8 cellular contexts compared by ENCODE assay signal in genomic region chr7:16421333-16422099, GRCh38. TPM values are rescaled to one million over a fixed set of nuclear protein-coding genes. Genes with fewer than 3 reads are reported as not detected.
DNase-seq lines count a peak whose midpoint lies in the region; ATAC-seq and TF ChIP-seq lines count a peak whose summit lies in the region.

Gene CRPPA, minus strand, starts transcription at chr7:16421538. Its CDS starts 216 bp downstream, at chr7:16421322.

- TF ChIP-seq RAD21 in SK-N-SH (IDR thresholded peaks at IDR 0.05; ENCODE audit: low read length), result no peak

- H3K36me3 ChIP-seq in BLaER1 (no peaks in the 10 kb centered on the region), SK-N-SH (replicated peaks in 1 of 2; ENCODE audit: control insufficient read depth in 1 of 2, insufficient read depth in 2 of 2, low read length in 1 of 2) (no peaks in the 10 kb centered on the region), ascending aorta (no peaks in the 10 kb centered on the region), hepatocyte (replicated peaks; ENCODE audit: insufficient read depth, low read depth) (no peaks in the 10 kb centered on the region)

- H4K20me1 ChIP-seq in BLaER1 (no peaks in the 10 kb centered on the region), SK-N-SH (ENCODE audit: insufficient read depth) (no peaks in the 10 kb centered on the region), hepatocyte (ENCODE audit: insufficient read depth, poor library complexity, severe bottlenecking) (no peaks in the 10 kb centered on the region)

- H3K27ac ChIP-seq in BLaER1 (peak within 1 kb of the TSS; percentile 89), SK-N-SH (ENCODE audit: low read depth in 2 of 2, low read length in 1 of 2) (peak within 1 kb of the TSS; percentile 69 to 95), ascending aorta (peak within 1 kb of the TSS; percentile 98), hepatocyte (peak within 1 kb of the TSS; percentile 98)

- ATAC-seq in GM19397 (IDR thresholded peaks at IDR 0.05; ENCODE audit: unreplicated experiment) (peak; percentile 44), HG03442 (IDR thresholded peaks at IDR 0.05; ENCODE audit: unreplicated experiment) (peak; percentile 31)

- H3K4me1 ChIP-seq in BLaER1 (peaks cover 24% of the 10 kb centered on the region), SK-N-SH (ENCODE audit: control insufficient read depth in 1 of 2, insufficient read depth in 2 of 2, low read depth in 1 of 2, low read length in 1 of 2) (peaks cover 0 to 15% of the 10 kb centered on the region in 2 experiments; a peak in 1 of 4 replicates), ascending aorta (peaks cover 0 to 11% of the 10 kb centered on the region in 2 donors), hepatocyte (ENCODE audit: insufficient read depth) (peaks cover 11% of the 10 kb centered on the region)

- H3K79me2 ChIP-seq in SK-N-SH (ENCODE audit: insufficient read depth) (no peaks in the 10 kb centered on the region), hepatocyte (peaks cover 14% of the 10 kb centered on the region)

- 64% methylated on average over 11 of the region's 49 CpGs for WGBS in SK-N-SH (ENCODE audit: low lambda C conversion rate)
- 10% methylated on average over 41 of the region's 49 CpGs for WGBS in hepatocyte (ENCODE audit: low lambda C conversion rate, missing lambda C conversion rate)

- no peaks in the 10 kb centered on the region for H3F3A ChIP-seq in SK-N-SH (replicated peaks; ENCODE audit: insufficient read depth)

- TF ChIP-seq CTCF in SK-N-SH (IDR thresholded peaks at IDR 0.05), result no peak
- TF ChIP-seq CTCF in ascending aorta (IDR thresholded peaks at IDR 0.05), result no peak
- no peak for TF ChIP-seq CTCF in hepatocyte (IDR thresholded peaks at IDR 0.05; ENCODE audit: poor library complexity)

- H3K4me2 ChIP-seq in BLaER1 (peak within 1 kb of the TSS; percentile 82), SK-N-SH (peak within 1 kb of the TSS; percentile 85), hepatocyte (peak within 1 kb of the TSS; percentile 82)

- H3K9me2 ChIP-seq in SK-N-SH (no peaks in the 10 kb centered on the region), hepatocyte (replicated peaks; ENCODE audit: insufficient read depth) (no peaks in the 10 kb centered on the region)

- H2AFZ ChIP-seq in SK-N-SH (ENCODE audit: low read depth) (peak within 1 kb of the TSS; percentile 80), hepatocyte (peak within 1 kb of the TSS; percentile 85)

- H3K9me3 ChIP-seq in BLaER1 (no peaks in the 10 kb centered on the region), SK-N-SH (no peaks in the 10 kb centered on the region), ascending aorta (no peaks in the 10 kb centered on the region), hepatocyte (ENCODE audit: low read depth) (no peaks in the 10 kb centered on the region)

- CTCF ChIA-PET in SK-N-SH (lab: Yijun Ruan, JAX), result interaction anchor here (1.0 to 6.2 kb wide), 9 partner anchors 9 to 343 kb away, joined by 3 to 56 read pairs (median 4); no protein-coding TSS in a partner anchor

- peak within 1 kb of the TSS; percentile 79 for H3K4me3 ChIP-seq in BLaER1
- peak within 1 kb of the TSS; percentile 59 for H3K4me3 ChIP-seq in SK-N-SH (ENCODE audit: low read depth in 2 of 2, low read length in 1 of 2)
- peak within 1 kb of the TSS; percentile 84 to 95 for H3K4me3 ChIP-seq in ascending aorta
- peak within 1 kb of the TSS; percentile 35 for H3K4me3 ChIP-seq in hepatocyte

- TF ChIP-seq EP300 in SK-N-SH (IDR thresholded peaks at IDR 0.05; ENCODE audit: borderline replicate concordance in 1 of 2, low read depth in 1 of 2, low read length in 1 of 2), result no peak; a peak in 1 of 4 replicates

- H3K9ac ChIP-seq in BLaER1 (peak within 1 kb of the TSS; percentile 87), SK-N-SH (peak within 1 kb of the TSS; percentile 67)

- POLR2A ChIA-PET in SK-N-SH (lab: Yijun Ruan, JAX), result interaction anchor here (1.2 to 1.9 kb wide), 5 partner anchors 11 to 143 kb away, joined by 4 to 11 read pairs (median 5); no protein-coding TSS in a partner anchor

- H3K27me3 ChIP-seq in BLaER1 (no peaks in the 10 kb centered on the region), SK-N-SH (ENCODE audit: insufficient read depth) (no peaks in the 10 kb centered on the region), ascending aorta (no peaks in the 10 kb centered on the region), hepatocyte (no peaks in the 10 kb centered on the region)

- intact Hi-C loops in ascending aorta (cut with DNase I), result no loop called here

- DNase-seq in SK-N-SH, result peak; percentile 79
- DNase-seq in ascending aorta (ENCODE audit: low spot score in 2 of 2), result peak in 1 of 2 donors; percentile 68
- DNase-seq in hepatocyte (ENCODE audit: low spot score), result peak; percentile 55
- peak; percentile 53 for DNase-seq in putamen (ENCODE audit: low spot score)
- no peak for DNase-seq in GOT3 (lab: John Stamatoyannopoulos, UW)

TF ChIP-seq in SK-N-SH, 30 proteins besides CTCF, POLR2A, EP300 and RAD21:
- TF ChIP-seq MXI1 (IDR thresholded peaks at IDR 0.05; ENCODE audit: low read depth, low read length) (0 out of 2 replicates have a peak, but pooled peaks have one; percentile 34), YY1 (IDR thresholded peaks at IDR 0.05; ENCODE audit: low read depth) (0 out of 2 replicates have a peak, but pooled peaks have one; percentile 17), REST (IDR thresholded peaks at IDR 0.05; ENCODE audit: low read depth, low read length) (no peak), GATA2 (CRISPR knock-in tag; IDR thresholded peaks at IDR 0.05) (peak; percentile 51; the same call in 1 of the 2 replicates)

RNA-seq across cellular contexts. Expression of gene CRPPA, which starts in this region (rescaled TPM):
- polyA plus RNA-seq in SK-N-SH (2012; rRNA removed) (0.15 and 0.31 TPM in 2 replicates), hepatocyte (2.5 and 3.3 TPM in 2 replicates)
- 0.34 and 0.46 TPM in 2 replicates for polyA plus RNA-seq in SK-N-SH (2012; cell fraction: cytosol; rRNA removed)
- 0.11 and 0.35 TPM in 2 replicates for polyA plus RNA-seq in SK-N-SH (2012; cell fraction: nucleus; rRNA removed)
- total RNA-seq in ascending aorta (not detected), hepatocyte (3.4 and 4.4 TPM in 2 replicates)

Comparison
In these comparisons a context has a peak if more than half of its experiments do, and no peak if none do; other contexts are left out.
1. Peak in DNase-seq, H3K4me3 ChIP-seq, H3K27ac ChIP-seq, H3K9ac ChIP-seq and H3K4me2 ChIP-seq in SK-N-SH; RNA of the gene not detected or under 1 TPM.
2. H3K4me3 ChIP-seq: peak in every context shown above with its lines; median percentile 90 in ascending aorta; 79 in BLaER1; 59 in SK-N-SH; 35 in hepatocyte.